In genomic region chr4:119040711-119041185, GRCh38 we compare ENCODE assay signal across 9 cellular contexts.
DNase-seq lines count a peak whose midpoint lies in the region; ATAC-seq, FAIRE-seq and TF ChIP-seq lines count a peak whose summit lies in the region.
"Had no signal": no experiment of that assay in that cellular context is flagged by ENCODE, and none has a peak within 500 bp of the region (broad histone marks: within the 10 kb centered on the region; RNA-seq: fewer than 3 reads in every experiment).

No MANE protein-coding gene starts in this region.

- TF ChIP-seq CTCF in IMR-90 (conservative IDR thresholded peaks at IDR 0.05; ENCODE audit: low read depth, low read length) (no peak), H1 (IDR thresholded peaks at IDR 0.05; ENCODE audit: control extremely low read depth in 1 of 3, insufficient read depth in 1 of 3, low read depth in 1 of 3, low read length in 3 of 3) (peak in 2 of 3 experiments; percentile 41 to 49; a peak in 2 of 4 replicates), lower lobe of right lung (IDR thresholded peaks at IDR 0.05) (no peak), tibial artery (IDR thresholded peaks at IDR 0.05) (no peak)

- 0 out of 2 replicates have a peak, but pooled peaks cover 2% of the 10 kb centered on the region for H3K9me1 ChIP-seq in IMR-90 (ENCODE audit: insufficient read depth, low read length)

- TF ChIP-seq EP300 in H1 (IDR thresholded peaks at IDR 0.05; ENCODE audit: borderline replicate concordance in 1 of 2, low read depth in 2 of 2, low read length in 2 of 2) = no peak

- H4K5ac ChIP-seq in IMR-90 (ENCODE audit: low read depth, low read length) (peak overlapping the region; percentile 96), H1 (ENCODE audit: insufficient read length, low read depth, low read length) (peak overlapping the region; percentile 44)

- DNase-seq in IMR-90 (peak; percentile 93), H1 (ENCODE audit: low read depth in 1 of 2, low spot score in 2 of 2) (no peak), lower lobe of right lung (no peak), tibial artery (no peak), COLO668 (lab: John Stamatoyannopoulos, UW; ENCODE audit: unreplicated experiment) (no peak), DMS 273 treated with DMSO at 0.1 percent for 48 hours (lab: John Stamatoyannopoulos, UW) (no peak)
- DNase-seq in stimulated activated CD4-positive, alpha-beta T cell treated with anti-CD3 and anti-CD28 coated beads, Interleukin-2, amount 100 ng/mL, for 48 hours = no peak
- no peak for DNase-seq in effector CD8-positive, alpha-beta T cell (lab: John Stamatoyannopoulos, UW)
- DNase-seq: NCI-H526 had no signal

- no peaks in the 10 kb centered on the region for H3K23me2 ChIP-seq in H1 (ENCODE audit: low read depth, low read length)

- in situ Hi-C loops in IMR-90 (cut with MboI; ENCODE audit: low sequenced_read_pairs) = loop anchor here (5.0 to 10.0 kb wide), 2 partner anchors 174 to 242 kb away; partner anchors contain the start of gene USP53

- H3K9me3 ChIP-seq in IMR-90 (ENCODE audit: control insufficient read depth, insufficient read depth, low read length) (no peaks in the 10 kb centered on the region), H1 (ENCODE audit: insufficient read depth in 2 of 2, low read depth in 1 of 2, low read length in 1 of 2) (no peaks in the 10 kb centered on the region), lower lobe of right lung (no peaks in the 10 kb centered on the region), tibial artery (no peaks in the 10 kb centered on the region)

- H2AK5ac ChIP-seq in IMR-90 (ENCODE audit: low read depth, low read length) (peak overlapping the region; percentile 97), H1 (ENCODE audit: low read depth, low read length) (no peak overlapping the region)

- dilution Hi-C loops in IMR-90 (cut with HindIII; ENCODE audit: low sequenced_read_pairs, unreplicated experiment) = no loop called here

- TF ChIP-seq RAD21 in IMR-90 (IDR thresholded peaks at IDR 0.05; ENCODE audit: low read length) (no peak), H1 (IDR thresholded peaks at IDR 0.05 in 1 of 2, conservative IDR thresholded peaks at IDR 0.05 in 1 of 2; ENCODE audit: low read depth in 2 of 2, low read length in 2 of 2) (peak in 1 of 2 experiments; percentile 15; a peak in 2 of 4 replicates)

- H3K9ac ChIP-seq in IMR-90 (ENCODE audit: low read depth, low read length) (peak overlapping the region; percentile 99), H1 (replicated peaks in 1 of 4; ENCODE audit: extremely low read depth in 1 of 4, low read depth in 3 of 4, low read length in 3 of 4) (no peak overlapping the region)

- H2BK120ac ChIP-seq in IMR-90 (ENCODE audit: low read depth, low read length) = peak overlapping the region; percentile 100
- H2BK120ac ChIP-seq in H1 (replicated peaks; ENCODE audit: low read depth, low read length) = no peak overlapping the region

- peak; percentile 69 for FAIRE-seq in H1 (lab: Jason Lieb, UNC)

- intact Hi-C loops in IMR-90 (cut with micrococcal nuclease) (loop anchor here (1.0 to 5.0 kb wide), 4 partner anchors 51 to 1017 kb away; no protein-coding TSS in a partner anchor), lower lobe of right lung (cut with DNase I) (loop anchor here (5.0 kb wide), 1 partner anchor 247 kb away; no protein-coding TSS in a partner anchor), tibial artery (cut with DNase I; ENCODE audit: low total_unique reads) (loop anchor here (5.0 to 10.0 kb wide), 3 partner anchors 58 to 244 kb away; partner anchors contain the start of gene USP53)

- H3K56ac ChIP-seq in IMR-90 (ENCODE audit: extremely low read depth, insufficient read depth, low read length) (peak overlapping the region; percentile 100), H1 (replicated peaks; ENCODE audit: insufficient read length, low read depth, low read length) (no peak overlapping the region)

- H3K27me3 ChIP-seq in IMR-90 (ENCODE audit: control insufficient read depth, insufficient read depth, low read length) (no peaks in the 10 kb centered on the region), H1 (replicated peaks in 1 of 4; ENCODE audit: control insufficient read depth in 3 of 4, extremely low read depth in 1 of 4, insufficient read depth in 3 of 4, low read length in 3 of 4) (no peaks in the 10 kb centered on the region), lower lobe of right lung (ENCODE audit: low read depth) (no peaks in the 10 kb centered on the region), tibial artery (no peaks in the 10 kb centered on the region)

- peak overlapping the region; percentile 100 for H2BK20ac ChIP-seq in IMR-90 (ENCODE audit: low read depth, low read length)
- no peak overlapping the region for H2BK20ac ChIP-seq in H1 (ENCODE audit: low read length)

- ATAC-seq in IMR-90 (ENCODE audit: low read depth) (peak; percentile 85), lower lobe of right lung (peak; percentile 11 to 48)

- POLR2A ChIA-PET in IMR-90 (lab: Charles Lee; ENCODE audit: unreplicated experiment) (interaction anchor here (0.8 to 2.9 kb wide), 8 partner anchors 24 to 174 kb away, joined by 3 to 13 read pairs (median 4); partner anchors contain the start of gene USP53), H1 (lab: Charles Lee; ENCODE audit: partially characterized antibody) (interaction anchor here (0.6 to 1.4 kb wide), 4 partner anchors 9 to 826 kb away, joined by 3 to 4 read pairs (median 4); partner anchors contain the start of gene USP53)

- peak overlapping the region; percentile 99 for H2BK5ac ChIP-seq in IMR-90 (ENCODE audit: low read depth, low read length, poor library complexity, severe bottlenecking)
- H2BK5ac ChIP-seq in H1 (ENCODE audit: low read depth, low read length) = no peak overlapping the region

- H3K23ac ChIP-seq in IMR-90 (ENCODE audit: low read depth, low read length) = peak overlapping the region; percentile 100
- H3K23ac ChIP-seq in H1 (ENCODE audit: insufficient read length) = no peak overlapping the region

- no CpG with 5 or more reads among the region's 2 CpGs for WGBS in IMR-90 (ENCODE audit: extremely low coverage in 2 of 2, insufficient read length in 1 of 2), 2 experiments
- WGBS in H1 (ENCODE audit: extremely low coverage in 1 of 2, insufficient coverage in 1 of 2, insufficient read length in 1 of 2, insufficient replicate concordance in 2 of 2, low coverage in 1 of 2, low lambda C conversion rate in 2 of 2, missing lambda C conversion rate in 1 of 2), 2 experiments = 59% methylated on average over 2 of the region's 2 CpGs; no CpG with 5 or more reads in 1 of the 2 experiments

- CTCF ChIA-PET in IMR-90 (lab: Yijun Ruan, JAX) (interaction anchor here (0.7 to 2.2 kb wide), 12 partner anchors 9 to 260 kb away, joined by 3 to 15 read pairs (median 4); partner anchors contain the start of gene USP53), H1 (lab: Charles Lee; ENCODE audit: partially characterized antibody) (interaction anchor here (0.6 to 4.8 kb wide), 50 partner anchors 9 to 576 kb away, joined by 3 to 42 read pairs (median 4); partner anchors contain the start of gene USP53)

- no peak overlapping the region for H2BK12ac ChIP-seq in H1 (ENCODE audit: low read depth, low read length)

- peaks cover 14% of the 10 kb centered on the region for H3K4me1 ChIP-seq in IMR-90 (ENCODE audit: control insufficient read depth, insufficient read depth, low read length)
- peaks cover 0 to 7% (median 1%) of the 10 kb centered on the region in 4 experiments; a peak in 6 of 7 replicates for H3K4me1 ChIP-seq in H1 (replicated peaks in 1 of 4; ENCODE audit: control insufficient read depth in 3 of 4, insufficient read depth in 4 of 4, low read length in 3 of 4)
- peaks cover 30% of the 10 kb centered on the region for H3K4me1 ChIP-seq in lower lobe of right lung
- H3K4me1 ChIP-seq in tibial artery = peaks cover 0 to 100% (median 61%) of the 10 kb centered on the region in 4 donors

- H3K14ac ChIP-seq in IMR-90 (replicated peaks; ENCODE audit: low read depth, low read length) (peak overlapping the region; percentile 100), H1 (ENCODE audit: insufficient read length) (no peak overlapping the region)

- H3K79me1 ChIP-seq in IMR-90 (ENCODE audit: low read depth in 1 of 2, low read length in 2 of 2) = peaks cover 0 to 3% of the 10 kb centered on the region in 2 experiments; a peak in 1 of 4 replicates
- H3K79me1 ChIP-seq in H1 (ENCODE audit: low read depth, low read length) = no peaks in the 10 kb centered on the region

- peak overlapping the region; percentile 98 to 99 for H4K8ac ChIP-seq in IMR-90 (ENCODE audit: low read depth in 2 of 2, low read length in 2 of 2)
- no peak overlapping the region; the same call in 1 of the 2 replicates for H4K8ac ChIP-seq in H1 (ENCODE audit: extremely low read depth, insufficient read depth, low read length)

- H2AFZ ChIP-seq in IMR-90 (replicated peaks; ENCODE audit: low read length, poor library complexity) (peak overlapping the region; percentile 88), H1 (ENCODE audit: low read length) (peak overlapping the region; percentile 43; the same call in 1 of the 2 replicates)

- H3K36me3 ChIP-seq in IMR-90 (ENCODE audit: control insufficient read depth, insufficient read depth, low read length) (no peaks in the 10 kb centered on the region), H1 (ENCODE audit: control insufficient read depth in 2 of 4, insufficient read depth in 4 of 4, low read length in 3 of 4) (no peaks in the 10 kb centered on the region), lower lobe of right lung (no peaks in the 10 kb centered on the region), tibial artery (no peaks in the 10 kb centered on the region)

- no peaks in the 10 kb centered on the region for H3K79me2 ChIP-seq in H1 (ENCODE audit: control insufficient read depth in 1 of 2, insufficient read depth in 2 of 2, low read length in 2 of 2)

- H3K18ac ChIP-seq in IMR-90 (ENCODE audit: low read depth, low read length) (peak overlapping the region; percentile 97), H1 (ENCODE audit: extremely low read depth, low read length) (no peak overlapping the region)

- H3K4me2 ChIP-seq in IMR-90 (ENCODE audit: low read depth, low read length) (peak overlapping the region; percentile 69), H1 (ENCODE audit: insufficient read depth in 1 of 2, low read depth in 2 of 2, low read length in 2 of 2) (no peak overlapping the region)

- no peaks in the 10 kb centered on the region for H4K20me1 ChIP-seq in IMR-90 (ENCODE audit: insufficient read depth, low read length)
- no peaks in the 10 kb centered on the region for H4K20me1 ChIP-seq in H1 (replicated peaks in 1 of 2; ENCODE audit: control insufficient read depth in 1 of 2, insufficient read depth in 2 of 2, low read length in 2 of 2)

- TSS peak; percentile 97 for BruUV-seq in IMR-90 (replicated peaks; lab: Mats Ljungman, UMichigan)

- no peak overlapping the region; the same call in 1 of the 2 replicates for H3K4me3 ChIP-seq in IMR-90 (ENCODE audit: insufficient read depth, low read depth, low read length)
- H3K4me3 ChIP-seq in H1 (ENCODE audit: extremely low read depth in 1 of 4, insufficient read depth in 2 of 4, low read depth in 3 of 4, low read length in 4 of 4) = no peak overlapping the region
- H3K4me3 ChIP-seq in lower lobe of right lung = no peak overlapping the region
- no peak overlapping the region for H3K4me3 ChIP-seq in tibial artery

- peak overlapping the region; percentile 74 for H2AK9ac ChIP-seq in IMR-90 (replicated peaks; ENCODE audit: low read depth, low read length, poor library complexity)

- H3K4ac ChIP-seq in IMR-90 (ENCODE audit: low read depth, low read length) (peak overlapping the region; percentile 100), H1 (replicated peaks; ENCODE audit: insufficient read length, low read depth, low read length) (no peak overlapping the region)

- H4K91ac ChIP-seq in IMR-90 (ENCODE audit: insufficient read depth, low read depth, low read length) = peak overlapping the region; percentile 100
- H4K91ac ChIP-seq in H1 (replicated peaks; ENCODE audit: insufficient read length, low read length) = no peak overlapping the region

- TF ChIP-seq POLR2A in IMR-90 (IDR thresholded peaks at IDR 0.05; ENCODE audit: low read depth, low read length) = no peak
- no peak for TF ChIP-seq POLR2A in H1 (IDR thresholded peaks at IDR 0.05; ENCODE audit: control extremely low read depth in 1 of 2, low read depth in 2 of 2, low read length in 2 of 2)

- peak overlapping the region; percentile 100 for H3K27ac ChIP-seq in IMR-90 (ENCODE audit: insufficient read depth, low read length)
- no peak overlapping the region for H3K27ac ChIP-seq in H1 (ENCODE audit: low read depth, low read length)
- H3K27ac ChIP-seq in lower lobe of right lung = peak overlapping the region; percentile 46
- peak overlapping the region; percentile 86 to 91 for H3K27ac ChIP-seq in tibial artery

- H2BK15ac ChIP-seq in IMR-90 (ENCODE audit: low read depth, low read length) = peak overlapping the region; percentile 100
- no peak overlapping the region for H2BK15ac ChIP-seq in H1 (ENCODE audit: low read length)

Comparison
In these comparisons a context has a peak if more than half of its experiments do, and no peak if none do; other contexts are left out.
1. CTCF ChIP-seq: peak in H1 (2 of 3); none in IMR-90 (single experiment), lower lobe of right lung (single experiment) and tibial artery (0 of 2).